ENCODE assay signal across 14 cellular contexts in genomic region chr2:239443666-239444567, GRCh38. TPM values are rescaled to one million over a fixed set of nuclear protein-coding genes. Genes with fewer than 3 reads are reported as not detected.
DNase-seq lines count a peak whose midpoint lies in the region; ATAC-seq and TF ChIP-seq lines count a peak whose summit lies in the region.
"Had no signal": no experiment of that assay in that cellular context is flagged by ENCODE, and none has a peak within 500 bp of the region (broad histone marks: within the 10 kb centered on the region; RNA-seq: fewer than 3 reads in every experiment).

No MANE protein-coding gene starts in this region.

- no peak for ATAC-seq in right cardiac atrium
- ATAC-seq in lung (ENCODE audit: insufficient read depth, low FRiP score), result peak; percentile 49
- no peak for ATAC-seq in naive thymus-derived CD8-positive, alpha-beta T cell
- ATAC-seq: activated naive CD8-positive, alpha-beta T cell treated with anti-CD3 and anti-CD28 coated beads, Interleukin-2, amount 50 U/mL, for 24 hours had no signal

- H4K20me1 ChIP-seq in H9 (ENCODE audit: control insufficient read depth, insufficient read depth, insufficient read length), result no peaks in the 10 kb centered on the region

- no peak overlapping the region for H3K9ac ChIP-seq in H9 (ENCODE audit: extremely low read depth, insufficient read length, low read length)

- no peak overlapping the region for H4K5ac ChIP-seq in H9 (ENCODE audit: insufficient read length, low read depth, low read length)

- no peak overlapping the region for H3K4me3 Mint-ChIP-seq in naive thymus-derived CD8-positive, alpha-beta T cell
- no peak overlapping the region for H3K4me3 Mint-ChIP-seq in H9
- H3K4me3 Mint-ChIP-seq: activated CD4-positive, alpha-beta memory T cell treated with anti-CD3 and anti-CD28 coated beads for 36 hours; activated naive CD8-positive, alpha-beta T cell treated with anti-CD3 and anti-CD28 coated beads, Interleukin-2, amount 50 U/mL, for 24 hours had no signal

- H3K14ac ChIP-seq in H9 (ENCODE audit: insufficient read depth, low read length), result no peak overlapping the region

- H2BK12ac ChIP-seq in H9 (ENCODE audit: insufficient read length, low read depth, low read length), result no peak overlapping the region

- H3K27ac Mint-ChIP-seq in naive thymus-derived CD8-positive, alpha-beta T cell, result peak overlapping the region in 1 of 10 donors; percentile 14
- no peak overlapping the region for H3K27ac Mint-ChIP-seq in H9
- H3K27ac Mint-ChIP-seq: activated CD4-positive, alpha-beta memory T cell treated with anti-CD3 and anti-CD28 coated beads for 36 hours; activated naive CD8-positive, alpha-beta T cell treated with anti-CD3 and anti-CD28 coated beads, Interleukin-2, amount 50 U/mL, for 24 hours had no signal

- TF ChIP-seq CTCF in right atrium auricular region (IDR thresholded peaks at IDR 0.05) (no peak), cardiac fibroblast (IDR thresholded peaks at IDR 0.05; ENCODE audit: low read depth, low read length) (no peak), lung (IDR thresholded peaks at IDR 0.05; ENCODE audit: control extremely low read depth, extremely low read depth) (no peak), H9 (conservative IDR thresholded peaks at IDR 0.05) (no peak)

- H3K79me2 ChIP-seq in H9 (ENCODE audit: insufficient read depth, low read length), result no peaks in the 10 kb centered on the region

- H2AK5ac ChIP-seq in H9 (ENCODE audit: insufficient read length, low read length), result no peak overlapping the region

- WGBS in right cardiac atrium, result 84% methylated on average over 14 of the region's 14 CpGs
- WGBS in lung, 2 donors, result 79 to 93% methylated on average over 14 of the region's 14 CpGs
- WGBS in H9 (ENCODE audit: extremely low coverage, insufficient read length, low lambda C conversion rate), result no CpG with 5 or more reads among the region's 14 CpGs

- H3K4me1 ChIP-seq in right atrium auricular region (peaks cover 0 to 13% of the 10 kb centered on the region in 2 donors), right cardiac atrium (ENCODE audit: control insufficient read depth, insufficient read depth, low read length) (no peaks in the 10 kb centered on the region), lung (ENCODE audit: control insufficient read depth in 2 of 2, insufficient read depth in 2 of 2, low read length in 2 of 2) (peaks cover 0 to 5% of the 10 kb centered on the region in 2 donors), H9 (ENCODE audit: insufficient read depth, low read length) (no peaks in the 10 kb centered on the region)

- H3K23ac ChIP-seq in H9 (ENCODE audit: insufficient read length, low read depth, low read length), result no peak overlapping the region

- no peak overlapping the region for H3K18ac ChIP-seq in H9 (ENCODE audit: insufficient read length, low read depth, low read length)

- no peak overlapping the region for H3K4ac ChIP-seq in H9 (ENCODE audit: low read depth, low read length)

- peaks cover 0 to 4% (median 0%) of the 10 kb centered on the region in 9 donors for H3K9me3 Mint-ChIP-seq in naive thymus-derived CD8-positive, alpha-beta T cell
- H3K9me3 Mint-ChIP-seq in H9, result peaks cover 14 to 16% of the 10 kb centered on the region in 2 experiments
- H3K9me3 Mint-ChIP-seq: activated CD4-positive, alpha-beta memory T cell treated with anti-CD3 and anti-CD28 coated beads for 36 hours; activated naive CD8-positive, alpha-beta T cell treated with anti-CD3 and anti-CD28 coated beads, Interleukin-2, amount 50 U/mL, for 24 hours had no signal

- H3K36me3 Mint-ChIP-seq in naive thymus-derived CD8-positive, alpha-beta T cell, result no peaks in the 10 kb centered on the region
- peaks cover 0 to 16% (median 6%) of the 10 kb centered on the region in 3 experiments; a peak in 4 of 7 replicates for H3K36me3 Mint-ChIP-seq in H9 (ENCODE audit: insufficient read depth in 1 of 3, low read depth in 3 of 3)
- H3K36me3 Mint-ChIP-seq: activated CD4-positive, alpha-beta memory T cell treated with anti-CD3 and anti-CD28 coated beads for 36 hours had no signal

- no peak overlapping the region for H2BK20ac ChIP-seq in H9 (ENCODE audit: low read depth, low read length, poor library complexity, severe bottlenecking)

- H3T11ph ChIP-seq in H9 (ENCODE audit: low read length), result no peak overlapping the region

- H3K4me3 ChIP-seq in right atrium auricular region, result no peak overlapping the region
- H3K4me3 ChIP-seq in right cardiac atrium (ENCODE audit: low read length), result no peak overlapping the region
- H3K4me3 ChIP-seq in cardiac fibroblast (replicated peaks in 1 of 2; ENCODE audit: low read depth in 2 of 2, low read length in 2 of 2), result no peak overlapping the region
- H3K4me3 ChIP-seq in lung, result no peak overlapping the region
- H3K4me3 ChIP-seq: ovary, upper lobe of left lung had no signal

- H4K91ac ChIP-seq in H9 (ENCODE audit: insufficient read length, low read depth, low read length), result no peak overlapping the region

- H3K23me2 ChIP-seq in H9 (ENCODE audit: insufficient read length, low read depth, low read length, poor library complexity, severe bottlenecking), result no peaks in the 10 kb centered on the region

- H4K8ac ChIP-seq in H9 (replicated peaks; ENCODE audit: insufficient read length, low read depth, low read length), result no peak overlapping the region

- H2BK5ac ChIP-seq in H9 (ENCODE audit: insufficient read length, low read length), result no peak overlapping the region

- POLR2A ChIA-PET in naive thymus-derived CD8-positive, alpha-beta T cell (lab: Charles Lee), result no interaction called here

- H3K4me2 ChIP-seq in H9 (ENCODE audit: insufficient read depth, insufficient read length, low read length), result no peak overlapping the region

- H3K9me3 ChIP-seq in right atrium auricular region, result no peaks in the 10 kb centered on the region
- no peaks in the 10 kb centered on the region for H3K9me3 ChIP-seq in right cardiac atrium (ENCODE audit: control insufficient read depth, low read length)
- H3K9me3 ChIP-seq in lung (ENCODE audit: control insufficient read depth in 2 of 2, insufficient read depth in 1 of 2, low read length in 1 of 2), result no peaks in the 10 kb centered on the region
- no peaks in the 10 kb centered on the region for H3K9me3 ChIP-seq in H9 (ENCODE audit: control insufficient read depth, low read depth, low read length)
- H3K9me3 ChIP-seq: ovary, upper lobe of left lung had no signal

- intact Hi-C loops in right cardiac atrium (cut with DNase I), result no loop called here

- H2BK120ac ChIP-seq in H9 (ENCODE audit: low read depth, low read length, poor library complexity, severe bottlenecking), result no peak overlapping the region

- DNase-seq in right atrium auricular region (ENCODE audit: low spot score) (peak; percentile 48), right cardiac atrium (no peak), cardiac fibroblast (ENCODE audit: low read depth in 2 of 2) (peak; percentile 4 to 8), lung (ENCODE audit: low spot score) (no peak), SK-N-DZ (ENCODE audit: low spot score) (no peak), H9 (no peak)
- no peak for DNase-seq in stimulated activated CD4-positive, alpha-beta T cell treated with anti-CD3 and anti-CD28 coated beads, Interleukin-2, amount 100 ng/mL, for 48 hours
- DNase-seq in naive thymus-derived CD8-positive, alpha-beta T cell, result no peak
- DNase-seq: activated CD4-positive, alpha-beta memory T cell treated with anti-CD3 and anti-CD28 coated beads for 36 hours; activated naive CD8-positive, alpha-beta T cell treated with anti-CD3 and anti-CD28 coated beads, Interleukin-2, amount 50 U/mL, for 24 hours; NCI-H1694; NK-92 treated with Interleukin-12 subunit alpha and Interleukin-12 subunit beta, amount 100 ng/mL, for 24 hours; ovary; upper lobe of left lung had no signal

- H3K27ac ChIP-seq in right atrium auricular region, result no peak overlapping the region
- H3K27ac ChIP-seq in right cardiac atrium (ENCODE audit: low read length), result no peak overlapping the region
- no peak overlapping the region for H3K27ac ChIP-seq in lung (ENCODE audit: low read depth in 1 of 2, low read length in 1 of 2)
- no peak overlapping the region for H3K27ac ChIP-seq in H9 (ENCODE audit: insufficient read length, low read depth, low read length)
- H3K27ac ChIP-seq: ovary had no signal

- H3K56ac ChIP-seq in H9 (ENCODE audit: insufficient read length, low read depth, low read length), result no peak overlapping the region

- H2AFZ ChIP-seq in H9 (ENCODE audit: low read length), result no peak overlapping the region

- H3K27me3 Mint-ChIP-seq in naive thymus-derived CD8-positive, alpha-beta T cell, result peaks cover 12 to 41% (median 18%) of the 10 kb centered on the region in 5 donors
- H3K27me3 Mint-ChIP-seq in H9 (ENCODE audit: low read depth), result peaks cover 32% of the 10 kb centered on the region

- H3K36me3 ChIP-seq in right atrium auricular region, result no peaks in the 10 kb centered on the region
- no peaks in the 10 kb centered on the region for H3K36me3 ChIP-seq in lung (ENCODE audit: control insufficient read depth in 2 of 2, insufficient read depth in 2 of 2, low read length in 2 of 2)
- H3K36me3 ChIP-seq: ovary, upper lobe of left lung had no signal

- H3K27me3 ChIP-seq in right atrium auricular region (no peaks in the 10 kb centered on the region), right cardiac atrium (ENCODE audit: control insufficient read depth, insufficient read depth) (no peaks in the 10 kb centered on the region), lung (ENCODE audit: control insufficient read depth, insufficient read depth) (no peaks in the 10 kb centered on the region), H9 (ENCODE audit: insufficient read depth, low read length) (no peaks in the 10 kb centered on the region)
- H3K27me3 ChIP-seq: ovary, upper lobe of left lung had no signal

- no peaks in the 10 kb centered on the region for H3K79me1 ChIP-seq in H9 (ENCODE audit: insufficient read depth, low read depth, low read length, poor library complexity, severe bottlenecking)

- H3K4me1 Mint-ChIP-seq in naive thymus-derived CD8-positive, alpha-beta T cell, result peaks cover 10 to 28% (median 23%) of the 10 kb centered on the region in 4 donors
- H3K4me1 Mint-ChIP-seq in H9, result peaks cover 27 to 41% of the 10 kb centered on the region in 2 experiments

- H2BK15ac ChIP-seq in H9 (ENCODE audit: low read depth, low read length), result no peak overlapping the region

RNA-seq across cellular contexts. Expression of gene HDAC4, which starts 43.1 kb away (rescaled TPM):
- total RNA-seq in right atrium auricular region (10 to 100 TPM in 1 of 2 donors, 1 to 10 TPM in 1; 8.1 to 20.1 TPM), right cardiac atrium (10 to 100 TPM; 18.3 to 29.1 (median 25.4) TPM), lung (10 to 100 TPM; 29.2 to 47.7 TPM), H9 (2021) (27.5 and 32.0 TPM in 2 replicates)
- polyA plus RNA-seq in right cardiac atrium (7.8 TPM), lung (10 to 100 TPM in 1 of 2 donors, 1 to 10 TPM in 1; 6.9 to 12.1 TPM)
- 4.2 and 39.5 TPM in 2 replicates for polyA plus RNA-seq in SK-N-DZ (2014; cell fraction: cytosol; rRNA removed)
- polyA plus RNA-seq in SK-N-DZ (2014; cell fraction: nucleus; rRNA removed), result 27.1 and 28.5 TPM in 2 replicates
- total RNA-seq in naive thymus-derived CD8-positive, alpha-beta T cell, result 10 to 100 TPM; 31.7 to 37.3 TPM
- polyA plus RNA-seq in naive thymus-derived CD8-positive, alpha-beta T cell, result 10 to 100 TPM in 1 of 3 donors, 1 to 10 TPM in 2; 2.8 to 10.1 (median 8.0) TPM

Comparison
In these comparisons a context has a peak if more than half of its experiments do, and no peak if none do; other contexts are left out.
1. DNase-seq: peak in right atrium auricular region (single experiment) and cardiac fibroblast (2 of 2); none in right cardiac atrium (0 of 3), lung (single experiment), stimulated activated CD4-positive, alpha-beta T cell treated with anti-CD3 and anti-CD28 coated beads, Interleukin-2, amount 100 ng/mL, for 48 hours (0 of 2), SK-N-DZ (single experiment), naive thymus-derived CD8-positive, alpha-beta T cell (0 of 10) and H9 (single experiment).